In the genomic region with DNA sequence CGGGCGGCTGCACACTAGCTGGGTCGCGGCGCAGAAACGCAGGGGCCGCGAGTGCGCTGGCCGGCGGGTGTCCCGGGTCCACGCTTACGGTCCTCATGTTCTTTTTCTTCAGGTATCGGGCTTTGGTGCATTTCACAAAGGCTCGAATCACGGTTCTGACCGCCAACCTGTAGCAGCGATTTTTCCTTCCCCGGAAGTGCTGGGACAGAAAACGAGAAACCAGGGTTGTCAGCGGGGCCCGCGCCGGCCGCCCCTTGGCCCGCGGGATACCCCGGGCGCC, we compare ENCODE assay signal across 1 cellular context.
TF ChIP-seq lines count a peak whose summit lies in the region.

No MANE protein-coding gene starts in this region.

TF ChIP-seq in K562, 482 proteins besides CTCF, POLR2A, EP300 and RAD21 (continued from another document):
- TF ChIP-seq, protein P1, sequence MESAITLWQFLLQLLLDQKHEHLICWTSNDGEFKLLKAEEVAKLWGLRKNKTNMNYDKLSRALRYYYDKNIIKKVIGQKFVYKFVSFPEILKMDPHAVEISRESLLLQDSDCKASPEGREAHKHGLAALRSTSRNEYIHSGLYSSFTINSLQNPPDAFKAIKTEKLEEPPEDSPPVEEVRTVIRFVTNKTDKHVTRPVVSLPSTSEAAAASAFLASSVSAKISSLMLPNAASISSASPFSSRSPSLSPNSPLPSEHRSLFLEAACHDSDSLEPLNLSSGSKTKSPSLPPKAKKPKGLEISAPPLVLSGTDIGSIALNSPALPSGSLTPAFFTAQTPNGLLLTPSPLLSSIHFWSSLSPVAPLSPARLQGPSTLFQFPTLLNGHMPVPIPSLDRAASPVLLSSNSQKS (CRISPR knock-in tag; IDR thresholded peaks at IDR 0.05) = no peak
- TF ChIP-seq ETV5 (CRISPR knock-in tag; IDR thresholded peaks at IDR 0.05; ENCODE audit: low read depth) (no peak), NFIX (CRISPR knock-in tag; IDR thresholded peaks at IDR 0.05; ENCODE audit: low read depth) (no peak), NR2F6 (CRISPR knock-in tag; IDR thresholded peaks at IDR 0.05) (no peak), KDM2B (CRISPR knock-in tag; IDR thresholded peaks at IDR 0.05) (no peak), TAF7 (tag; IDR thresholded peaks at IDR 0.05) (no peak), CBX8 (IDR thresholded peaks at IDR 0.05; ENCODE audit: borderline replicate concordance, extremely low read depth, low read depth, low read length, poor library complexity, severe bottlenecking) (no peak), ZNF766 (CRISPR knock-in tag; conservative IDR thresholded peaks at IDR 0.05) (peak; percentile 24; the same call in 1 of the 2 replicates), PHF8 (IDR thresholded peaks at IDR 0.05; ENCODE audit: borderline replicate concordance, low read length) (no peak), ZBED1 (IDR thresholded peaks at IDR 0.05) (no peak), TEAD1 (CRISPR knock-in tag; IDR thresholded peaks at IDR 0.05) (0 out of 4 replicates have a peak, but pooled peaks of 1 of the 2 experiments have one; percentile 79), MAFK (IDR thresholded peaks at IDR 0.05; ENCODE audit: low read length) (no peak), PHB2 (IDR thresholded peaks at IDR 0.05; ENCODE audit: low read depth) (no peak)
- TF ChIP-seq, protein P2, sequence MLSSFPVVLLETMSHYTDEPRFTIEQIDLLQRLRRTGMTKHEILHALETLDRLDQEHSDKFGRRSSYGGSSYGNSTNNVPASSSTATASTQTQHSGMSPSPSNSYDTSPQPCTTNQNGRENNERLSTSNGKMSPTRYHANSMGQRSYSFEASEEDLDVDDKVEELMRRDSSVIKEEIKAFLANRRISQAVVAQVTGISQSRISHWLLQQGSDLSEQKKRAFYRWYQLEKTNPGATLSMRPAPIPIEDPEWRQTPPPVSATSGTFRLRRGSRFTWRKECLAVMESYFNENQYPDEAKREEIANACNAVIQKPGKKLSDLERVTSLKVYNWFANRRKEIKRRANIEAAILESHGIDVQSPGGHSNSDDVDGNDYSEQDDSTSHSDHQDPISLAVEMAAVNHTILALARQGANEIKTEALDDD (IDR thresholded peaks at IDR 0.05) = no peak
